In the genomic region with DNA sequence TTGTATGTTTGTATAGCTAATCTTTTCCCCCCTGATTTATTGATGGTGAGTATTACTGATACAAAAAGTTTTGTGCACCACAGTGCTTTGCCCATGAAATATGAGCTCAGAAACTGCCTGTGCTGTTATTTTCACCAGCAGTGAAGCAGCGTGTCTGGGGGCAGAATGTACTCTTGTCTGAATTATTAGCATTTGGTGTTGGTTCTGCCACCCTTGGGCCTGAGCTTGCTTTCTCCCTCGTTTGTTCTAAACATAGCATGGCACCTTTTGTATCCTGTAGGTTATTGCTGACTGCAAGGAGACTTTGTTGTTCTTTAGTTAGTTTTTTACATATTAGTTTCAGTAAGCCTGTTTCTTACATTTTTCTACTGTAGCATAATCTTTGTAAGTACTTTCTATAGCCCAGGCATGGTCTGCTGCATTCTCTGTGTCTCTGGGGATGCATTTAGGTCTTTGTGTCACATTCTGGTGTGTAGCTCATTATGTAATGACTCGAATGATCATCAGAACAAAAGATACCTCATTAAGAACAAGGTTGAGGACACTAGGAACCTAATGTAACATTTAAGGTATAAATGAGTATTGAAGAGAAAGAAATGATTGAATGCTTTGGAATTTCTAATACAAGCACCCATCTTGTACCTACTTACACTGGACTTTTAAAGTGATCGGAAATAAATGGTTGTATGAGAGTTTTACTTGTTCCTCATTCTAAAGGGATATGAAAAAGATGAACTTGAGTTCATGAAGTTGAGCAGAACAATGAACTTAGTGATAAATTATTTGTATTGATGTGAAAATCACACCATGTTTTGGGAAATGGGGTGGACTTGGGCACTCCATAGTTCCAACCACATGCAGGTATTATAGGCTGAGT, we compare ENCODE assay signal across 16 cellular contexts. TPM values are rescaled to one million over a fixed set of nuclear protein-coding genes. Genes with fewer than 3 reads are reported as not detected.
A peak's percentile ranks its signal among the peaks of the same experiment; 100 is the strongest.
DNase-seq lines count a peak whose midpoint lies in the region; ATAC-seq and TF ChIP-seq lines count a peak whose summit lies in the region.
"Had no signal": no experiment of that assay in that cellular context is flagged by ENCODE, and none has a peak within 500 bp of the region (broad histone marks: within the 10 kb centered on the region; RNA-seq: fewer than 3 reads in every experiment).

No MANE protein-coding gene starts in this region.

- H2BK12ac ChIP-seq in mesenchymal stem cell (ENCODE audit: low read length in 2 of 2): no peak overlapping the region

- H2AK5ac ChIP-seq in mesenchymal stem cell (ENCODE audit: low read length, severe bottlenecking): peak overlapping the region; percentile 44

- TF ChIP-seq CTCF in GM12865 (IDR thresholded peaks at IDR 0.05; ENCODE audit: insufficient read depth, low read depth, low read length, missing control alignments) (no peak), right lobe of liver (IDR thresholded peaks at IDR 0.05) (no peak)

- ATAC-seq in GM21390 (IDR thresholded peaks at IDR 0.05; ENCODE audit: unreplicated experiment) (peak; percentile 57), HG03354 (IDR thresholded peaks at IDR 0.05; ENCODE audit: poor library complexity, severe bottlenecking, unreplicated experiment) (peak; percentile 78), right lobe of liver (no peak), GM18520 (IDR thresholded peaks at IDR 0.05; ENCODE audit: unreplicated experiment) (no peak)
- ATAC-seq: activated T-cell treated with anti-CD3 and anti-CD28 coated beads, Interleukin-2, amount 50 U/mL, for 4 hours had no signal

- H4K91ac ChIP-seq in mesenchymal stem cell (ENCODE audit: low read length): no peak overlapping the region

- TF ChIP-seq POLR2A in right lobe of liver (IDR thresholded peaks at IDR 0.05): no peak

- DNase-seq in GM12865 (ENCODE audit: low read depth) (peak; percentile 19), mesenchymal stem cell (no peak), NOMO-1 treated with DMSO at 0.1 percent for 48 hours (lab: John Stamatoyannopoulos, UW; ENCODE audit: unreplicated experiment) (no peak), right lobe of liver (no peak), DMS53 (lab: John Stamatoyannopoulos, UW) (no peak)
- DNase-seq: activated CD4-positive, alpha-beta T cell treated with anti-CD3 and anti-CD28 coated beads for 48 hours; activated T-cell treated with anti-CD3 and anti-CD28 coated beads, Interleukin-2, amount 50 U/mL, for 4 hours; amygdala; NCI-H2029; stimulated activated CD4-positive, alpha-beta T cell treated with anti-CD3 and anti-CD28 coated beads, Interleukin-1b, Interleukin-23, amount 100 ng/mL, for 48 hours; stimulated activated CD8-positive, alpha-beta memory T cell treated with anti-CD3 and anti-CD28 coated beads, Interleukin-4, amount 100 ng/mL, for 48 hours had no signal

- H3K4me2 ChIP-seq in mesenchymal stem cell (ENCODE audit: low read length, poor library complexity, severe bottlenecking): no peak overlapping the region

- H3K9me3 ChIP-seq in mesenchymal stem cell (ENCODE audit: control insufficient read depth, low read length): no peaks in the 10 kb centered on the region
- H3K9me3 ChIP-seq in right lobe of liver: no peaks in the 10 kb centered on the region
- H3K9me3 ChIP-seq: esophagus muscularis mucosa, tibial nerve had no signal

- H3K79me1 ChIP-seq in mesenchymal stem cell (replicated peaks; ENCODE audit: low read length, poor library complexity, severe bottlenecking): peaks cover 25% of the 10 kb centered on the region

- no peak overlapping the region for H2BK15ac ChIP-seq in mesenchymal stem cell (ENCODE audit: low read depth, poor library complexity, severe bottlenecking)

- H3K4ac ChIP-seq in mesenchymal stem cell (ENCODE audit: low read depth in 1 of 2, low read length in 2 of 2): no peak overlapping the region

- no peak overlapping the region for H2AFZ ChIP-seq in mesenchymal stem cell (ENCODE audit: low read depth, low read length)

- H3K36me3 ChIP-seq in mesenchymal stem cell (ENCODE audit: control insufficient read depth in 1 of 2, insufficient read depth in 2 of 2, low read depth in 1 of 2, low read length in 2 of 2): peaks cover 0 to 4% of the 10 kb centered on the region in 2 experiments
- H3K36me3 ChIP-seq in right lobe of liver: no peaks in the 10 kb centered on the region
- H3K36me3 ChIP-seq: esophagus muscularis mucosa, tibial nerve had no signal

- H3K4me1 ChIP-seq in mesenchymal stem cell (ENCODE audit: control insufficient read depth, insufficient read depth, low read depth, low read length) (peaks cover 26% of the 10 kb centered on the region), right lobe of liver (peaks cover 0 to 13% (median 5%) of the 10 kb centered on the region in 4 donors)

- WGBS in mesenchymal stem cell: 94% methylated on average over 3 of the region's 4 CpGs
- 76% methylated on average over 4 of the region's 4 CpGs for WGBS in right lobe of liver (ENCODE audit: insufficient coverage, low coverage, low lambda C conversion rate, missing lambda C conversion rate)

- H3K9ac ChIP-seq in mesenchymal stem cell (ENCODE audit: low read length): no peak overlapping the region

- H2BK5ac ChIP-seq in mesenchymal stem cell (ENCODE audit: low read depth, low read length, poor library complexity, severe bottlenecking): no peak overlapping the region

- no peak overlapping the region for H4K8ac ChIP-seq in mesenchymal stem cell (ENCODE audit: low read length)

- no peak overlapping the region for H3K23ac ChIP-seq in mesenchymal stem cell (ENCODE audit: low read length in 2 of 2)

- intact Hi-C loops in right lobe of liver (cut with DNase I): no loop called here

- H3K27me3 ChIP-seq in mesenchymal stem cell (ENCODE audit: control insufficient read depth in 1 of 2, insufficient read depth in 1 of 2, low read length in 2 of 2) (no peaks in the 10 kb centered on the region), right lobe of liver (no peaks in the 10 kb centered on the region)
- H3K27me3 ChIP-seq: esophagus muscularis mucosa, tibial nerve had no signal

- no peak overlapping the region for H2BK120ac ChIP-seq in mesenchymal stem cell (ENCODE audit: low read depth, low read length)

- no peak overlapping the region for H3K14ac ChIP-seq in mesenchymal stem cell (ENCODE audit: low read length in 2 of 2)

- no peak overlapping the region for H3K18ac ChIP-seq in mesenchymal stem cell (ENCODE audit: low read depth in 1 of 2, low read length in 2 of 2)

- peak overlapping the region; percentile 53 for H3K27ac ChIP-seq in mesenchymal stem cell (ENCODE audit: low read length, poor library complexity, severe bottlenecking)
- H3K27ac ChIP-seq in right lobe of liver: no peak overlapping the region
- H3K27ac ChIP-seq: esophagus muscularis mucosa, tibial nerve had no signal

- H3K4me3 ChIP-seq in GM12865 (ENCODE audit: low read depth, low read length): no peak overlapping the region
- no peak overlapping the region for H3K4me3 ChIP-seq in mesenchymal stem cell (ENCODE audit: insufficient read depth in 1 of 2, low read depth in 1 of 2, low read length in 2 of 2)
- H3K4me3 ChIP-seq in right lobe of liver: no peak overlapping the region
- H3K4me3 ChIP-seq: esophagus muscularis mucosa, tibial nerve had no signal

RNA-seq across cellular contexts. Expression of gene GPI, which starts 50.3 kb away (rescaled TPM):
- 92.4 TPM for polyA plus RNA-seq in mesenchymal stem cell (2013, experiment 1 of 2)
- polyA plus RNA-seq in mesenchymal stem cell (2013, experiment 2 of 2): 88.4 TPM
- total RNA-seq in right lobe of liver: 100 to 1,000 TPM; 163 to 364 (median 256) TPM

Comparison
In these comparisons a context has a peak if more than half of its experiments do, and no peak if none do; other contexts are left out.
1. ATAC-seq: peak in GM21390 (single experiment) and HG03354 (single experiment); none in right lobe of liver (0 of 4) and GM18520 (single experiment).